ENCODE assay signal across 9 cellular contexts in the genomic region with DNA sequence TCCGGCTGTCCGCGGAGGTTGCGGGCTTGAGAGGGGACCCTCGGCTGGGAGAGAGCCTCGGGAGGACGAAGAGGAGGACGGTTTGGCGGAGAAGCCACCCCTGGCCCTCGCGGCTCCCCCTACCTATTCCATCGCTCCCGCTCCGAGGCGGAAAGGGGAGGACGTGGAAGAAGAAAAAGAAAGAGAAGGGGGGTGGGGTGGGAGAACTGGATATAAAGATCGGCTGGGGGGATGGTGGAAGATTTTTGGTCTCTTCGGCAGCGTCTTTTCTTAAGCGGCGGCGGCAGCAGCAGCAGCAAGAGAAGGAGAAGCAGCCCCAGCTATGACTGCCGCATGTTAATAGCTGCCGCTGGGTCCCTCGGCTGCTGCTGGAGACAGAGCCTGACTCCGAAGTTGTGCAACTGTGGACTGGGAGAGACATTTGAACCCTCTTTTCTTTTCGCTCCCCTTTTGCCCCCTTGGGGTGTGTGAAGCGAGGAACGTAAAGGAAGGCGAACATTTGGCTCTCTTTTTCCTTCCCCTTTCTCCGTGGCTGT. TPM values are rescaled to one million over a fixed set of nuclear protein-coding genes. Genes with fewer than 3 reads are reported as not detected.
DNase-seq lines count a peak whose midpoint lies in the region; ATAC-seq and FAIRE-seq lines count a peak whose summit lies in the region.
"Had no signal": no experiment of that assay in that cellular context is flagged by ENCODE, and none has a peak within 500 bp of the region (broad histone marks: within the 10 kb centered on the region; RNA-seq: fewer than 3 reads in every experiment).

No MANE protein-coding gene starts in this region.

- peak overlapping the region; percentile 82 for H3K4me3 ChIP-seq in ectodermal cell (ENCODE audit: insufficient read depth, low read depth, low read length)
- peak overlapping the region; percentile 61 to 74 for H3K4me3 ChIP-seq in mesenchymal stem cell (ENCODE audit: insufficient read depth in 1 of 2, low read depth in 1 of 2, low read length in 2 of 2)

- peaks cover 2% of the 10 kb centered on the region for H3K4me1 Mint-ChIP-seq in activated CD8-positive, alpha-beta T cell treated with anti-CD3 and anti-CD28 coated beads, Interleukin-2, amount 10 ng/mL, durations not matched to agents 7 days and 5 days (ENCODE audit: low read depth)

- POLR2A ChIA-PET in activated CD8-positive, alpha-beta T cell treated with anti-CD3 and anti-CD28 coated beads, Interleukin-2, amount 10 ng/mL, durations not matched to agents 7 days and 5 days (lab: Charles Lee), result no interaction called here

- no peak overlapping the region for H2BK120ac ChIP-seq in mesenchymal stem cell (ENCODE audit: low read depth, low read length)

- peaks cover 45% of the 10 kb centered on the region for H3K27me3 Mint-ChIP-seq in activated CD8-positive, alpha-beta T cell treated with anti-CD3 and anti-CD28 coated beads, Interleukin-2, amount 10 ng/mL, durations not matched to agents 7 days and 5 days (ENCODE audit: low read depth)

- H3K79me1 ChIP-seq in mesenchymal stem cell (replicated peaks; ENCODE audit: low read length, poor library complexity, severe bottlenecking), result no peaks in the 10 kb centered on the region

- CTCF ChIA-PET in activated CD8-positive, alpha-beta T cell treated with anti-CD3 and anti-CD28 coated beads, Interleukin-2, amount 10 ng/mL, durations not matched to agents 7 days and 5 days (lab: Charles Lee), result no interaction called here

- no peaks in the 10 kb centered on the region for H3K36me3 ChIP-seq in ectodermal cell (ENCODE audit: control insufficient read depth, insufficient read depth, low read length)
- H3K36me3 ChIP-seq in mesenchymal stem cell (ENCODE audit: control insufficient read depth in 1 of 2, insufficient read depth in 2 of 2, low read depth in 1 of 2, low read length in 2 of 2), result no peaks in the 10 kb centered on the region

- H3K23ac ChIP-seq in mesenchymal stem cell (ENCODE audit: low read length in 2 of 2), result peak overlapping the region in 1 of 2 experiments; percentile 88

- peak overlapping the region; percentile 100 for H3K4me2 ChIP-seq in mesenchymal stem cell (ENCODE audit: low read length, poor library complexity, severe bottlenecking)

- H3K4me1 ChIP-seq in ectodermal cell (ENCODE audit: control insufficient read depth, insufficient read depth, low read length) (peaks cover 8% of the 10 kb centered on the region), mesenchymal stem cell (ENCODE audit: control insufficient read depth, insufficient read depth, low read depth, low read length) (peaks cover 21% of the 10 kb centered on the region)

- no peak overlapping the region for H2BK15ac ChIP-seq in mesenchymal stem cell (ENCODE audit: low read depth, poor library complexity, severe bottlenecking)

- no peak overlapping the region for H2BK5ac ChIP-seq in mesenchymal stem cell (ENCODE audit: low read depth, low read length, poor library complexity, severe bottlenecking)

- H2AK5ac ChIP-seq in mesenchymal stem cell (ENCODE audit: low read length, severe bottlenecking), result no peak overlapping the region

- no peak for ATAC-seq in activated CD8-positive, alpha-beta T cell treated with anti-CD3 and anti-CD28 coated beads, Interleukin-2, amount 10 ng/mL, durations not matched to agents 7 days and 5 days

- H3K9ac ChIP-seq in mesenchymal stem cell (ENCODE audit: low read length), result no peak overlapping the region

- H2AFZ ChIP-seq in mesenchymal stem cell (ENCODE audit: low read depth, low read length), result peak overlapping the region; percentile 85

- H3K9me3 ChIP-seq in ectodermal cell (ENCODE audit: control insufficient read depth, low read length) (no peaks in the 10 kb centered on the region), mesenchymal stem cell (ENCODE audit: control insufficient read depth, low read length) (no peaks in the 10 kb centered on the region)

- DNase-seq in AG20443 (ENCODE audit: low spot score) (peak; percentile 37), NCI-H1092 (lab: John Stamatoyannopoulos, UW) (peak; percentile 54), mesenchymal stem cell (peak; percentile 61), urothelium cell line (ENCODE audit: low spot score) (peak; percentile 37), GDM1 (lab: John Stamatoyannopoulos, UW) (no peak)
- no peak for DNase-seq in activated CD8-positive, alpha-beta T cell treated with anti-CD3 and anti-CD28 coated beads, Interleukin-2, amount 10 ng/mL, durations not matched to agents 7 days and 5 days
- DNase-seq in stimulated activated CD4-positive, alpha-beta T cell treated with anti-CD3 and anti-CD28 coated beads, Interleukin-4, amount 100 ng/mL, for 4 hours, result no peak
- DNase-seq: activated B cell treated with CpG ODN at 0.5 μM for 24 hours had no signal

- peak overlapping the region in 1 of 2 experiments; percentile 77 for H3K14ac ChIP-seq in mesenchymal stem cell (ENCODE audit: low read length in 2 of 2)

- no peaks in the 10 kb centered on the region for H3K9me3 Mint-ChIP-seq in activated CD8-positive, alpha-beta T cell treated with anti-CD3 and anti-CD28 coated beads, Interleukin-2, amount 10 ng/mL, durations not matched to agents 7 days and 5 days (ENCODE audit: insufficient read depth)

- H3K18ac ChIP-seq in mesenchymal stem cell (ENCODE audit: low read depth in 1 of 2, low read length in 2 of 2), result peak overlapping the region; percentile 37 to 73

- no peak overlapping the region for H4K91ac ChIP-seq in mesenchymal stem cell (ENCODE audit: low read length)

- H3K4ac ChIP-seq in mesenchymal stem cell (ENCODE audit: low read depth in 1 of 2, low read length in 2 of 2), result peak overlapping the region in 1 of 2 experiments; percentile 79

- 0% methylated on average over 31 of the region's 31 CpGs for WGBS in ectodermal cell, 2 experiments
- WGBS in mesenchymal stem cell, result under 1% methylated on average over 16 of the region's 31 CpGs

- peaks cover 5% of the 10 kb centered on the region for H3K36me3 Mint-ChIP-seq in activated CD8-positive, alpha-beta T cell treated with anti-CD3 and anti-CD28 coated beads, Interleukin-2, amount 10 ng/mL, durations not matched to agents 7 days and 5 days (ENCODE audit: low read depth)

- FAIRE-seq in urothelium cell line (lab: Jason Lieb, UNC), result no peak

- H3K27me3 ChIP-seq in ectodermal cell (ENCODE audit: control insufficient read depth, insufficient read depth, low read length, poor library complexity, severe bottlenecking) (peaks cover 44% of the 10 kb centered on the region), mesenchymal stem cell (ENCODE audit: control insufficient read depth in 1 of 2, insufficient read depth in 1 of 2, low read length in 2 of 2) (peaks cover 25 to 42% of the 10 kb centered on the region in 2 experiments)

- H2BK12ac ChIP-seq in mesenchymal stem cell (ENCODE audit: low read length in 2 of 2), result peak overlapping the region in 1 of 2 experiments; percentile 76

- H4K8ac ChIP-seq in mesenchymal stem cell (ENCODE audit: low read length), result no peak overlapping the region

- no peak overlapping the region for H3K27ac ChIP-seq in ectodermal cell (ENCODE audit: insufficient read depth, low read depth, low read length, poor library complexity, severe bottlenecking)
- no peak overlapping the region for H3K27ac ChIP-seq in mesenchymal stem cell (ENCODE audit: low read length, poor library complexity, severe bottlenecking)

- no peak overlapping the region for H3K4me3 Mint-ChIP-seq in activated CD8-positive, alpha-beta T cell treated with anti-CD3 and anti-CD28 coated beads, Interleukin-2, amount 10 ng/mL, durations not matched to agents 7 days and 5 days
- H3K4me3 Mint-ChIP-seq: activated B cell treated with CpG ODN at 0.5 μM for 24 hours had no signal

- H3K27ac Mint-ChIP-seq in activated CD8-positive, alpha-beta T cell treated with anti-CD3 and anti-CD28 coated beads, Interleukin-2, amount 10 ng/mL, durations not matched to agents 7 days and 5 days, result no peak overlapping the region
- H3K27ac Mint-ChIP-seq: activated B cell treated with CpG ODN at 0.5 μM for 24 hours had no signal

RNA-seq across cellular contexts. Expression of a gene that starts 0.9 kb away (rescaled TPM):
- 25.5 TPM for polyA plus RNA-seq in ectodermal cell (2013, experiment 1 of 4)
- polyA plus RNA-seq in ectodermal cell (2013, experiment 2 of 4), result 31.5 TPM
- polyA plus RNA-seq in ectodermal cell (2013, experiment 3 of 4), result 21.0 TPM
- polyA plus RNA-seq in ectodermal cell (2013, experiment 4 of 4), result 23.8 TPM
- polyA plus RNA-seq in mesenchymal stem cell (2013, experiment 1 of 2), result 8.0 TPM
- polyA plus RNA-seq in mesenchymal stem cell (2013, experiment 2 of 2), result 8.1 TPM
- total RNA-seq in activated CD8-positive, alpha-beta T cell treated with anti-CD3 and anti-CD28 coated beads, Interleukin-2, amount 10 ng/mL, durations not matched to agents 7 days and 5 days, result not detected
- total RNA-seq: activated B cell treated with CpG ODN at 0.5 μM for 24 hours had no signal

Comparison
In these comparisons a context has a peak if more than half of its experiments do, and no peak if none do; other contexts are left out.
1. DNase-seq: peak in AG20443 (single experiment), NCI-H1092 (single experiment), mesenchymal stem cell (single experiment) and urothelium cell line (single experiment); none in GDM1 (single experiment), activated CD8-positive, alpha-beta T cell treated with anti-CD3 and anti-CD28 coated beads, Interleukin-2, amount 10 ng/mL, durations not matched to agents 7 days and 5 days (single experiment) and stimulated activated CD4-positive, alpha-beta T cell treated with anti-CD3 and anti-CD28 coated beads, Interleukin-4, amount 100 ng/mL, for 4 hours (0 of 2).